Comparison of ENCODE assay signal across 6 cellular contexts in genomic region chr4:8179074-8179473, GRCh38. TPM values are rescaled to one million over a fixed set of nuclear protein-coding genes. Genes with fewer than 3 reads are reported as not detected.
"Had no signal": no experiment of that assay in that cellular context is flagged by ENCODE, and none has a peak within 500 bp of the region (broad histone marks: within the 10 kb centered on the region; RNA-seq: fewer than 3 reads in every experiment).

No MANE protein-coding gene starts in this region.

- H2AFZ ChIP-seq: GM23338 had no signal

- H3K27ac Mint-ChIP-seq: GM23338, H9, IgD-negative memory B cell had no signal

- H3K4me2 ChIP-seq: GM23338 had no signal

- H3K36me3 Mint-ChIP-seq: IgD-negative memory B cell had no signal

- H3K4me3 ChIP-seq: GM23338 had no signal

- H3K9me3 Mint-ChIP-seq: GM23338, IgD-negative memory B cell had no signal

- ATAC-seq: GM23338 had no signal

- DNase-seq: H9, HCEC 1CT, KBM-7 had no signal

- H3K4me3 Mint-ChIP-seq: GM23338, H9, IgD-negative memory B cell had no signal

RNA-seq across cellular contexts. Expression of gene SH3TC1, which starts 20.0 kb away (rescaled TPM):
- total RNA-seq: H1 had no signal
